ENCODE assay signal across 9 cellular contexts in genomic region chr6:46652232-46652602, GRCh38. TPM values are rescaled to one million over a fixed set of nuclear protein-coding genes. Genes with fewer than 3 reads are reported as not detected.
DNase-seq lines count a peak whose midpoint lies in the region; ATAC-seq and TF ChIP-seq lines count a peak whose summit lies in the region.
"Had no signal": no experiment of that assay in that cellular context is flagged by ENCODE, and none has a peak within 500 bp of the region (broad histone marks: within the 10 kb centered on the region; RNA-seq: fewer than 3 reads in every experiment).

No MANE protein-coding gene starts in this region.

- H3K36me3 Mint-ChIP-seq in activated naive CD4-positive, alpha-beta T cell treated with anti-CD3 and anti-CD28 coated beads, Interleukin-2, amount 50 U/mL, for 24 hours, result no peaks in the 10 kb centered on the region
- peaks cover 8% of the 10 kb centered on the region for H3K36me3 Mint-ChIP-seq in type B pancreatic cell

- H3K4me1 ChIP-seq in body of pancreas, result peaks cover 13% of the 10 kb centered on the region
- H3K4me1 ChIP-seq in lung (ENCODE audit: control insufficient read depth in 2 of 2, insufficient read depth in 2 of 2, low read length in 2 of 2), result no peaks in the 10 kb centered on the region

- no peak for DNase-seq in activated naive CD4-positive, alpha-beta T cell treated with anti-CD3 and anti-CD28 coated beads, Interleukin-2, amount 50 U/mL, for 16 hours
- DNase-seq in body of pancreas (no peak), lung (ENCODE audit: low spot score) (no peak), type B pancreatic cell (ENCODE audit: extremely low spot score, unreplicated experiment) (no peak), NCI-H2196 (lab: John Stamatoyannopoulos, UW; ENCODE audit: unreplicated experiment) (no peak), G401 (ENCODE audit: low spot score) (no peak), SHP77 (lab: John Stamatoyannopoulos, UW) (no peak)

- peaks cover 39% of the 10 kb centered on the region for H3K27me3 Mint-ChIP-seq in activated naive CD4-positive, alpha-beta T cell treated with anti-CD3 and anti-CD28 coated beads, Interleukin-2, amount 50 U/mL, for 24 hours
- peaks cover 15% of the 10 kb centered on the region for H3K27me3 Mint-ChIP-seq in type B pancreatic cell

- in situ Hi-C loops in G401 (cut with HindIII; ENCODE audit: low sequenced_read_pairs), result no loop called here

- H3K9me3 ChIP-seq in body of pancreas (no peaks in the 10 kb centered on the region), lung (ENCODE audit: control insufficient read depth in 2 of 2, insufficient read depth in 1 of 2, low read length in 1 of 2) (no peaks in the 10 kb centered on the region)

- H3K27ac Mint-ChIP-seq in activated naive CD4-positive, alpha-beta T cell treated with anti-CD3 and anti-CD28 coated beads, Interleukin-2, amount 50 U/mL, for 24 hours, result no peak overlapping the region
- H3K27ac Mint-ChIP-seq in type B pancreatic cell, result peak overlapping the region; percentile 91

- peak overlapping the region; percentile 81 for H3K4me3 Mint-ChIP-seq in activated naive CD4-positive, alpha-beta T cell treated with anti-CD3 and anti-CD28 coated beads, Interleukin-2, amount 50 U/mL, for 24 hours
- H3K4me3 Mint-ChIP-seq in type B pancreatic cell, result peak overlapping the region; percentile 95

- H3K27me3 ChIP-seq in body of pancreas (no peaks in the 10 kb centered on the region), lung (ENCODE audit: control insufficient read depth, insufficient read depth) (no peaks in the 10 kb centered on the region)

- H3K4me1 Mint-ChIP-seq in activated naive CD4-positive, alpha-beta T cell treated with anti-CD3 and anti-CD28 coated beads, Interleukin-2, amount 50 U/mL, for 24 hours, result peaks cover 16% of the 10 kb centered on the region
- H3K4me1 Mint-ChIP-seq in type B pancreatic cell (ENCODE audit: unreplicated experiment), result peaks cover 26% of the 10 kb centered on the region

- TF ChIP-seq CTCF in body of pancreas (IDR thresholded peaks at IDR 0.05), result no peak
- no peak for TF ChIP-seq CTCF in lung (IDR thresholded peaks at IDR 0.05; ENCODE audit: control extremely low read depth, extremely low read depth)
- no peak for TF ChIP-seq CTCF in type B pancreatic cell (conservative IDR thresholded peaks at IDR 0.05)

- H3K27ac ChIP-seq in body of pancreas (peak overlapping the region; percentile 37 to 86 (median 76)), lung (ENCODE audit: low read depth in 1 of 2, low read length in 1 of 2) (peak overlapping the region; percentile 81 to 82)

- intact Hi-C loops in body of pancreas (cut with DNase I), result no loop called here

- 0 to 1% methylated on average over 6 of the region's 6 CpGs for WGBS in body of pancreas, 2 donors
- WGBS in lung, 2 donors, result 3 to 4% methylated on average over 6 of the region's 6 CpGs

- H3K36me3 ChIP-seq in body of pancreas (replicated peaks in 1 of 2; ENCODE audit: insufficient read depth in 1 of 2, low read depth in 2 of 2), result no peaks in the 10 kb centered on the region
- H3K36me3 ChIP-seq in lung (ENCODE audit: control insufficient read depth in 2 of 2, insufficient read depth in 2 of 2, low read length in 2 of 2), result no peaks in the 10 kb centered on the region

- H3K4me3 ChIP-seq in body of pancreas (peak overlapping the region; percentile 14 to 78), lung (peak overlapping the region; percentile 94)

- no peak for TF ChIP-seq POLR2A in body of pancreas (IDR thresholded peaks at IDR 0.05)

- peak; percentile 19 for ATAC-seq in body of pancreas
- ATAC-seq in lung (ENCODE audit: insufficient read depth, low FRiP score), result no peak

- H3K9me3 Mint-ChIP-seq in activated naive CD4-positive, alpha-beta T cell treated with anti-CD3 and anti-CD28 coated beads, Interleukin-2, amount 50 U/mL, for 24 hours, result no peaks in the 10 kb centered on the region
- no peaks in the 10 kb centered on the region for H3K9me3 Mint-ChIP-seq in type B pancreatic cell

RNA-seq across cellular contexts. Expression of gene CYP39A1, which starts 0.4 kb away (rescaled TPM):
- total RNA-seq in body of pancreas (1 to 10 TPM; 6.0 to 6.3 TPM), lung (10 to 100 TPM in 1 of 2 donors, 1 to 10 TPM in 1; 6.3 to 14.4 TPM), type B pancreatic cell (ENCODE audit: low replicate concordance) (4.8 and 6.7 TPM in 2 replicates)
- 1 to 10 TPM; 2.2 to 3.6 TPM for polyA plus RNA-seq in lung
- total RNA-seq in G401 (2014; rRNA removed; shearing (Covaris generic)), result not detected in 2 replicates

RNA-seq across cellular contexts. Expression of gene SLC25A27, which starts 0.6 kb away (rescaled TPM):
- total RNA-seq in body of pancreas, result 10 to 100 TPM; 24.1 to 36.8 TPM
- 10 to 100 TPM in 1 of 2 donors, 1 to 10 TPM in 1; 6.6 to 99.3 TPM for total RNA-seq in lung
- 10 to 100 TPM in 1 of 2 donors, 1 to 10 TPM in 1; 2.9 to 17.8 TPM for polyA plus RNA-seq in lung
- 8.7 and 18.1 TPM in 2 replicates for total RNA-seq in type B pancreatic cell (ENCODE audit: low replicate concordance)
- total RNA-seq in G401 (2014; rRNA removed; shearing (Covaris generic)), result not detected in 2 replicates

RNA-seq across cellular contexts. Expression of gene TDRD6, which starts 35.5 kb away (rescaled TPM):
- under 1 TPM; 0.66 to 0.78 TPM for total RNA-seq in body of pancreas
- 1 to 10 TPM in 1 of 2 donors, under 1 TPM in 1; 0.34 to 1.8 TPM for total RNA-seq in lung
- under 1 TPM; 0.03 to 0.51 TPM for polyA plus RNA-seq in lung
- 0.19 and 0.38 TPM in 2 replicates for total RNA-seq in type B pancreatic cell (ENCODE audit: low replicate concordance)
- not detected in 2 replicates for total RNA-seq in G401 (2014; rRNA removed; shearing (Covaris generic))
- total RNA-seq: RPMI7951 had no signal
